Comparison of ENCODE assay signal across 17 cellular contexts in genomic region chr7:137354361-137354760, GRCh38. TPM values are rescaled to one million over a fixed set of nuclear protein-coding genes. Genes with fewer than 3 reads are reported as not detected.
DNase-seq lines count a peak whose midpoint lies in the region; TF ChIP-seq lines count a peak whose summit lies in the region.
"Had no signal": no experiment of that assay in that cellular context is flagged by ENCODE, and none has a peak within 500 bp of the region (broad histone marks: within the 10 kb centered on the region; RNA-seq: fewer than 3 reads in every experiment).

No MANE protein-coding gene starts in this region.

- TF ChIP-seq CTCF in astrocyte of the spinal cord (IDR thresholded peaks at IDR 0.05; ENCODE audit: low read depth, low read length) = no peak
- no peak for TF ChIP-seq CTCF in stomach (IDR thresholded peaks at IDR 0.05)

- TF ChIP-seq POLR2A in stomach (IDR thresholded peaks at IDR 0.05) = no peak

- WGBS in stomach, 5 donors = 38 to 65% (median 55%) methylated on average over 5 of the region's 5 CpGs

- no peaks in the 10 kb centered on the region for H3K27me3 ChIP-seq in stomach
- H3K27me3 ChIP-seq: heart left ventricle, SJSA1 had no signal

- DNase-seq in DMS79 (lab: John Stamatoyannopoulos, UW) (peak; percentile 80), NCI-H1105 (lab: John Stamatoyannopoulos, UW) (peak; percentile 95), astrocyte of the spinal cord (ENCODE audit: low read depth, low spot score) (peak; percentile 72), myocyte (ENCODE audit: low read depth) (peak; percentile 61), posterior vena cava (ENCODE audit: low spot score) (no peak), stomach (no peak), cerebellar nuclear complex (lab: John Stamatoyannopoulos, UW) (no peak)
- DNase-seq: activated CD8-positive, alpha-beta T cell treated with anti-CD3 and anti-CD28 coated beads for 36 hours; activated effector memory CD4-positive, alpha-beta T cell treated with Interleukin-2 at 50 U/mL for 16 hours; left colon; naive B cell; NCI-H1417; NK-92 treated with Interleukin-12 subunit alpha and Interleukin-12 subunit beta, amount 100 ng/mL, for 24 hours; retina had no signal

- in situ Hi-C loops in astrocyte of the spinal cord (cut with HindIII; ENCODE audit: low sequenced_read_pairs) = no loop called here

- H3K27ac ChIP-seq in stomach = no peak overlapping the region
- H3K27ac ChIP-seq: heart left ventricle, SJSA1 had no signal

- H3K9me3 ChIP-seq in stomach = peaks cover 0 to 6% (median 2%) of the 10 kb centered on the region in 4 donors

- intact Hi-C loops in posterior vena cava (cut with DNase I) (no loop called here), stomach (cut with DNase I; ENCODE audit: low total_unique reads) (no loop called here)

- TF ChIP-seq EP300 in stomach (IDR thresholded peaks at IDR 0.05) = no peak

- H3K36me3 ChIP-seq in stomach = no peaks in the 10 kb centered on the region
- H3K36me3 ChIP-seq: heart left ventricle, SJSA1 had no signal

- peaks cover 0 to 19% (median 3%) of the 10 kb centered on the region in 4 donors for H3K4me1 ChIP-seq in stomach
- H3K4me1 ChIP-seq: SJSA1 had no signal

- H3K4me3 ChIP-seq in astrocyte of the spinal cord (ENCODE audit: low read depth, low read length) = no peak overlapping the region
- H3K4me3 ChIP-seq in stomach = no peak overlapping the region
- H3K4me3 ChIP-seq: heart left ventricle, SJSA1 had no signal

RNA-seq across cellular contexts. Expression of gene PTN, which starts 10.8 kb away (rescaled TPM):
- total RNA-seq in myocyte (0.67 and 0.68 TPM in 2 replicates), posterior vena cava (1 to 10 TPM; 4.0 to 4.8 TPM), stomach (10 to 100 TPM in 1 of 5 donors, 1 to 10 TPM in 3, not detected in 1; 1.4 to 47.4 (median 6.5) TPM)
- 0.68 TPM for polyA plus RNA-seq in myocyte (2012)
- polyA plus RNA-seq in stomach = 10 to 100 TPM in 1 of 3 donors, 1 to 10 TPM in 2; 1.5 to 28.9 (median 3.8) TPM
- total RNA-seq: activated CD8-positive, alpha-beta T cell treated with anti-CD3 and anti-CD28 coated beads for 36 hours had no signal
- polyA plus RNA-seq: CD14-positive monocyte had no signal

Comparison
In these comparisons a context has a peak if more than half of its experiments do, and no peak if none do; other contexts are left out.
1. DNase-seq: peak in DMS79 (single experiment), NCI-H1105 (single experiment), astrocyte of the spinal cord (single experiment) and myocyte (single experiment); none in posterior vena cava (single experiment), stomach (single experiment) and cerebellar nuclear complex (0 of 2).